ENCODE assay signal across 23 cellular contexts in the genomic region with DNA sequence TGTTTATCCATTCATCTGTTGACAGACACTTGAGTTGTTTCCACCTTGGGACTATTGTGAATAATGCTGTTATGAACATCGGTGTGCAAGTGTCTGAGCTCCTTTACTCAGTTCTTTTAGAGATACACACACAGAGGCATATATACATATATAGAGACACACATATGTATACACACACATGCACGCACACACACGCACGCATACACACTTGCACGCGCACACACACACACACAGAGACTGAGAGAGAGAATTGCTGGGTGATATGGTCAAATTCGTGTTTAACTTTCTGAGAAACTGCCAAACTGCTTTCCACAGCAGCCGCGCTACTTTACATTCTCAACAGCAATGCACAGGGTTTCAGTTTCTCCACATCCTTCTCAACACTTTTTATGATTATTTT.
"Had no signal": no experiment of that assay in that cellular context is flagged by ENCODE, and none has a peak within 500 bp of the region (broad histone marks: within the 10 kb centered on the region; RNA-seq: fewer than 3 reads in every experiment).

No MANE protein-coding gene starts in this region.

- H3K27me3 Mint-ChIP-seq: naive B cell had no signal

- H3K4me1 ChIP-seq: foreskin keratinocyte, gastroesophageal sphincter had no signal

- H3K36me3 ChIP-seq: esophagus muscularis mucosa, gastroesophageal sphincter, heart left ventricle, left lung, lower lobe of right lung had no signal

- H3K27ac ChIP-seq: coronary artery, dorsolateral prefrontal cortex, esophagus muscularis mucosa, foreskin keratinocyte, gastroesophageal sphincter, heart left ventricle, hepatocyte, left lung, lower lobe of right lung had no signal

- H3K27me3 ChIP-seq: dorsolateral prefrontal cortex, esophagus muscularis mucosa, foreskin keratinocyte, gastroesophageal sphincter, heart left ventricle, hepatocyte, left lung had no signal

- H2AFZ ChIP-seq: hepatocyte had no signal

- H3K27ac Mint-ChIP-seq: mesothelial cell of epicardium, naive B cell had no signal

- FAIRE-seq: colon, endothelial cell of umbilical vein, frontal cortex, islet of Langerhans, keratinocyte had no signal

- H3K4me3 ChIP-seq: coronary artery, dorsolateral prefrontal cortex, esophagus muscularis mucosa, gastroesophageal sphincter, heart left ventricle, hepatocyte, left lung, lower lobe of right lung, mucosa of descending colon had no signal

- DNase-seq: dermis blood vessel endothelial cell; dorsolateral prefrontal cortex; effector CD4-positive, alpha-beta T cell; effector memory CD4-positive, alpha-beta T cell; foreskin keratinocyte; heart left ventricle; left cardiac atrium; left lung; left ventricle myocardium superior; lower lobe of right lung; mesenchymal stem cell; mucosa of descending colon; naive B cell had no signal

- H3K4me3 Mint-ChIP-seq: mesothelial cell of epicardium had no signal

- H3K4me2 ChIP-seq: hepatocyte had no signal

- H3K9me3 ChIP-seq: esophagus muscularis mucosa, gastroesophageal sphincter, left lung, lower lobe of right lung, mucosa of descending colon had no signal

- H3K79me2 ChIP-seq: hepatocyte had no signal

- ATAC-seq: foreskin keratinocyte, gastroesophageal sphincter, heart left ventricle, left cardiac atrium, left lung, left ventricle myocardium superior, lower lobe of right lung, mucosa of descending colon had no signal
